ENCODE assay signal across 7 cellular contexts in the genomic region with DNA sequence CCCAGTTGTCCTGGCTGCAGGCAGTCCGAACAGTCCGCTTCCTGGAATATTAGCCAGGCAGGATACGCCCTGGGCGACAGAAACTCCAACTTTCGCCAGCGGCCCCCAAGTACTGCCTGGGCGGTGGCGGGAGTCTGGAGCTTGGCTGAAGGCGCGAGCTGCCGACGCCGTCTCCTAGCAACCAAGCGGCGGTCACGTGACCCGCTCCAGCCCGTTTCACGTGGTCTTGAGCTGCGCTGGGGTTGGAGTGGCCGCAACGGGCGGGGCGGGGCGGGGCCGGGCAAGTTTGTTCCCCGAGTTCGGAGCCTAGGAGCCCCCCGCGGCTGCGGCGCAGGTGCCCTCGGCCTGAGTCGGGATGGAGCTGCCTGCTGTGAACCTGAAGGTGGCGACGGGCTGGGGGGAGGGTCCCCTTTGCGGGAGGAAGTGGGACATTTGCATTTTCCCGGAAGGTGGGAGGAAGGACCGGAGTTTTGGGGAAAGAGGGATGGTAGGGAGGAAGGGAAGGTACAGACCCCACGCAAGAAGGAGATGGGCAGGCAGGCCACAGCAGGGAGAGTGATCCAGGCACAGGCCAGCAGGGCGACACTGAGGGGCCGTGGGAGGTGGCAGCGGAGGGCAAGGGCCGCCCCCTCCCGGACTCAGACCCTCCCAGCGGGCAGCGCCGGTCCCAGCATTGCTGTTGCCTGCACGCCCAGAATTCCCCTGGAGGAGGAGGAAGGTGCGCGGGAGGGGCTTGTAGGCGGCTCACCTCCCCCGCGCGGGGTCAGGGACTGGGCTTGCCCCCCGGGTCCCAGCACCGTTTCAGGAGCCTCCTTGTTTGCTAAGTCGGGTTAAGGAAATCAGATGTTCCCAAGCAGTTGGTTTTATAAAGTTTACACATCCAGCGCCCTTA.
DNase-seq lines count a peak whose midpoint lies in the region; ATAC-seq and FAIRE-seq lines count a peak whose summit lies in the region.

Gene AGTRAP, plus strand, starts transcription at position 283 of the 892 bp plus-strand sequence. Its CDS starts 73 bp downstream, at position 356.

- peak; percentile 75 for DNase-seq in GM18507 (ENCODE audit: extremely low spot score, insufficient read length, low read depth)
- DNase-seq in NCI-H510A treated with DMSO at 0.1 percent for 48 hours (lab: John Stamatoyannopoulos, UW): peak; percentile 91
- DNase-seq in activated CD4-positive, alpha-beta T cell treated with anti-CD3 and anti-CD28 coated beads for 4 hours: peak; percentile 81
- peak; percentile 61 to 88 (median 78) for DNase-seq in stimulated activated CD4-positive, alpha-beta T cell treated with anti-CD3 and anti-CD28 coated beads, Interleukin-1b, Interleukin-23, amount 100 ng/mL, for 24 hours (ENCODE audit: low read depth in 4 of 4, low spot score in 1 of 4)

- peak within 1 kb of the TSS; percentile 95 for H3K27ac ChIP-seq in cingulate gyrus (ENCODE audit: low read depth, low read length)
- peak within 1 kb of the TSS; percentile 89 for H3K27ac ChIP-seq in layer of hippocampus (ENCODE audit: low read depth, low read length)

- peak; percentile 77 for FAIRE-seq in GM18507 (lab: Jason Lieb, UNC)

- ATAC-seq in HG03159 (IDR thresholded peaks at IDR 0.05; ENCODE audit: unreplicated experiment): peak; percentile 61

- H3K27me3 ChIP-seq in layer of hippocampus (ENCODE audit: control insufficient read depth, insufficient read depth, low read length): no peaks in the 10 kb centered on the region

Comparison
In these comparisons a context has a peak if more than half of its experiments do, and no peak if none do; other contexts are left out.
1. Peak in every context shown above with its lines: DNase-seq, ATAC-seq and H3K27ac ChIP-seq.